19 cellular contexts compared by ENCODE assay signal in the genomic region with DNA sequence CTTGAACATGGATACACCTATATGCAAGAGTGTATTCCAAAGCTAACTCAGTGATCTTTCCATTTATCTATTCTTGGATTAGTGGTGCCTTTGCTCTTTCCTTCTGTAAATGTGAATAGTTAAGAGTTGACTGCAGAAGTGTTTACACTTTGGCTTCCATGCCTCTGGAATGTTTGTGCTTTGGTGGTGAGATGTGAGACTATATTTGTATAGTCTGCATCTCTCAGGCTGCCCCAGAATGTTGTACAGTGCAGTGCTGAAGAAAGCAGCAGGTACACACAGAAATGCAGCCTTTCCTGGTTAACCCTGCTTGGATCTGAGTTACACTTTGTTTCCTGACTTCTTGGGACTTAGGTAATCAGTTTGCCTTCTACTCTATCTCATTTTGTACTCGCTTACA.
DNase-seq lines count a peak whose midpoint lies in the region; ATAC-seq and TF ChIP-seq lines count a peak whose summit lies in the region.
"Had no signal": no experiment of that assay in that cellular context is flagged by ENCODE, and none has a peak within 500 bp of the region (broad histone marks: within the 10 kb centered on the region; RNA-seq: fewer than 3 reads in every experiment).

No MANE protein-coding gene starts in this region.

- DNase-seq in left ventricle myocardium superior = no peak
- DNase-seq in Right ventricle myocardium superior = no peak
- DNase-seq in astrocyte of the hippocampus (ENCODE audit: low read depth, low spot score) = peak; percentile 46
- DNase-seq in lung (ENCODE audit: low spot score) = no peak
- no peak for DNase-seq in nephron progenitor cell
- DNase-seq in NCI-H1694 treated with DMSO at 0.1 percent for 48 hours (lab: John Stamatoyannopoulos, UW) = no peak
- DNase-seq in NK-92 (lab: John Stamatoyannopoulos, UW; ENCODE audit: unreplicated experiment) = no peak
- DNase-seq: C1 segment of cervical spinal cord, DMS 273 treated with DMSO at 0.1 percent for 48 hours, EL, HCEC 1CT, KBM-7, NCI-H1436, NCI-H2029 treated with DMSO at 0.1 percent for 48 hours, NCI-H2171 treated with DMSO at 0.1 percent for 48 hours, NCI-H446 treated with DMSO at 0.1 percent for 48 hours, SJCRH30 had no signal

- no peaks in the 10 kb centered on the region for H3K36me3 ChIP-seq in lung (ENCODE audit: control insufficient read depth in 2 of 2, insufficient read depth in 2 of 2, low read length in 2 of 2)

- no peaks in the 10 kb centered on the region for H3K9me3 Mint-ChIP-seq in nephron progenitor cell

- 64 to 79% methylated on average over 1 of the region's 1 CpG for WGBS in lung, 2 donors

- intact Hi-C loops in left ventricle myocardium superior (cut with micrococcal nuclease) (no loop called here), Right ventricle myocardium superior (cut with DNase I) (no loop called here)

- H3K27ac ChIP-seq in lung (ENCODE audit: low read depth in 1 of 2, low read length in 1 of 2) = no peak overlapping the region
- H3K27ac ChIP-seq: RWPE1, SJCRH30 had no signal

- H3K4me1 Mint-ChIP-seq in nephron progenitor cell = peaks cover 15% of the 10 kb centered on the region

- H3K4me1 ChIP-seq in lung (ENCODE audit: control insufficient read depth in 2 of 2, insufficient read depth in 2 of 2, low read length in 2 of 2) = peaks cover 0 to 6% of the 10 kb centered on the region in 2 donors
- H3K4me1 ChIP-seq: SJCRH30 had no signal

- no peaks in the 10 kb centered on the region for H3K36me3 Mint-ChIP-seq in nephron progenitor cell (ENCODE audit: low read depth)

- ATAC-seq in left ventricle myocardium superior = peak; percentile 47
- ATAC-seq in Right ventricle myocardium superior (ENCODE audit: poor library complexity) = no peak
- peak; percentile 6 for ATAC-seq in lung (ENCODE audit: insufficient read depth, low FRiP score)
- no peak for ATAC-seq in HG02571 (IDR thresholded peaks at IDR 0.05; ENCODE audit: unreplicated experiment)

- H3K4me3 Mint-ChIP-seq in nephron progenitor cell = no peak overlapping the region

- no peak overlapping the region for H3K27ac Mint-ChIP-seq in nephron progenitor cell

- peaks cover 4% of the 10 kb centered on the region for H3K27me3 Mint-ChIP-seq in nephron progenitor cell (ENCODE audit: low read depth, poor library complexity)

- no peaks in the 10 kb centered on the region for H3K9me3 ChIP-seq in lung (ENCODE audit: control insufficient read depth in 2 of 2, insufficient read depth in 1 of 2, low read length in 1 of 2)
- H3K9me3 ChIP-seq: SJCRH30 had no signal

- no peaks in the 10 kb centered on the region for H3K27me3 ChIP-seq in lung (ENCODE audit: control insufficient read depth, insufficient read depth)
- H3K27me3 ChIP-seq: SJCRH30 had no signal

- TF ChIP-seq CTCF in lung (IDR thresholded peaks at IDR 0.05; ENCODE audit: control extremely low read depth, extremely low read depth) (no peak), nephron progenitor cell (IDR thresholded peaks at IDR 0.05) (no peak)

- H3K4me3 ChIP-seq in lung = no peak overlapping the region
- H3K4me3 ChIP-seq: SJCRH30 had no signal

Comparison
In these comparisons a context has a peak if more than half of its experiments do, and no peak if none do; other contexts are left out.
1. ATAC-seq: peak in left ventricle myocardium superior (single experiment) and lung (single experiment); none in Right ventricle myocardium superior (single experiment) and HG02571 (single experiment).